9 cellular contexts compared by ENCODE assay signal in the genomic region with DNA sequence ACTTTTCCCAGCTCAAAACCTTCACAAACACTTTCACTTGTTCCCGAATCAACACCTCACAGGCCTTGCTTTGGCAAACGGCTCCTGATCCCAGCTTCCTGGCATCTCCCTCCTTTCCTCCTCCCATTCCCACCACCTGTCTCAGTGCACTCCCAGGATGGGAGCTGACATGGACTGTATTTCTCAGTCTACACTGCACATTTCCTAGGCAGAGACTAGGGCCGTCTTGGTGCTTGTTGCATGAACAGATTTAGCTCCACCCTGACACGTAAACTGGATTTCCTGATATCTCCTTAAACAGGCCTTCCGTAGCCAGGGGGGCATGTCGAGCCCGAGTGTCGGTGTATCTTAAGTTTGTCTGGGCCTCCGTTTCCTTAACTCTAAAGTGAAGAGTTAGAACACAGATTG. TPM values are rescaled to one million over a fixed set of nuclear protein-coding genes. Genes with fewer than 3 reads are reported as not detected.
DNase-seq lines count a peak whose midpoint lies in the region; ATAC-seq and TF ChIP-seq lines count a peak whose summit lies in the region.
"Had no signal": no experiment of that assay in that cellular context is flagged by ENCODE, and none has a peak within 500 bp of the region (broad histone marks: within the 10 kb centered on the region; RNA-seq: fewer than 3 reads in every experiment).

No MANE protein-coding gene starts in this region.

- DNase-seq in SHP77 (lab: John Stamatoyannopoulos, UW) (peak; percentile 21 to 55), SHP77 treated with DMSO at 0.1 percent for 48 hours (lab: John Stamatoyannopoulos, UW) (no peak), T-helper 17 cell (no peak), hepatocyte (ENCODE audit: low spot score) (no peak), NCI-H1417 treated with DMSO at 0.1 percent for 48 hours (lab: John Stamatoyannopoulos, UW) (no peak), NCI-H1048 (lab: John Stamatoyannopoulos, UW) (no peak), omental fat pad (ENCODE audit: low spot score) (no peak)
- DNase-seq in stimulated activated naive CD8-positive, alpha-beta T cell treated with anti-CD3 and anti-CD28 coated beads, Interleukin-15, amount 100 ng/mL, for 72 hours: no peak

- peaks cover 4% of the 10 kb centered on the region for H3K36me3 Mint-ChIP-seq in T-helper 17 cell (ENCODE audit: low read depth)

- WGBS in hepatocyte (ENCODE audit: low lambda C conversion rate, missing lambda C conversion rate): 86% methylated on average over 9 of the region's 9 CpGs

- H3K27ac Mint-ChIP-seq in T-helper 17 cell: peak overlapping the region; percentile 67
- H3K27ac Mint-ChIP-seq in stimulated activated naive CD8-positive, alpha-beta T cell treated with anti-CD3 and anti-CD28 coated beads, Interleukin-15, amount 100 ng/mL, for 72 hours: no peak overlapping the region

- no peaks in the 10 kb centered on the region for H3K9me3 ChIP-seq in T-helper 17 cell (ENCODE audit: control insufficient read depth, low read length, poor library complexity, severe bottlenecking)
- no peaks in the 10 kb centered on the region for H3K9me3 ChIP-seq in hepatocyte (ENCODE audit: low read depth)

- H3K27me3 ChIP-seq in hepatocyte: no peaks in the 10 kb centered on the region

- H3K4me3 Mint-ChIP-seq in T-helper 17 cell: no peak overlapping the region
- H3K4me3 Mint-ChIP-seq in stimulated activated naive CD8-positive, alpha-beta T cell treated with anti-CD3 and anti-CD28 coated beads, Interleukin-15, amount 100 ng/mL, for 72 hours: peak overlapping the region; percentile 75 to 87

- ATAC-seq in T-helper 17 cell (no peak), omental fat pad (ENCODE audit: low FRiP score) (no peak)
- no peak for ATAC-seq in stimulated activated naive CD8-positive, alpha-beta T cell treated with anti-CD3 and anti-CD28 coated beads, Interleukin-15, amount 100 ng/mL, for 72 hours

- H3K9me2 ChIP-seq in hepatocyte (replicated peaks; ENCODE audit: insufficient read depth): no peaks in the 10 kb centered on the region

- no peaks in the 10 kb centered on the region for H3K9me3 Mint-ChIP-seq in stimulated activated naive CD8-positive, alpha-beta T cell treated with anti-CD3 and anti-CD28 coated beads, Interleukin-15, amount 100 ng/mL, for 72 hours

- TF ChIP-seq CTCF in hepatocyte (IDR thresholded peaks at IDR 0.05; ENCODE audit: poor library complexity) (no peak), omental fat pad (IDR thresholded peaks at IDR 0.05) (no peak)

- H3K36me3 ChIP-seq in hepatocyte (replicated peaks; ENCODE audit: insufficient read depth, low read depth): no peaks in the 10 kb centered on the region

- peaks cover 23% of the 10 kb centered on the region for H4K20me1 ChIP-seq in hepatocyte (ENCODE audit: insufficient read depth, poor library complexity, severe bottlenecking)

- H3K4me2 ChIP-seq in hepatocyte: peak overlapping the region; percentile 65

- H3K79me2 ChIP-seq in hepatocyte: peaks cover 32% of the 10 kb centered on the region

- H2AFZ ChIP-seq in hepatocyte: no peak overlapping the region

- no peak overlapping the region for H3K4me3 ChIP-seq in hepatocyte

- peaks cover 8% of the 10 kb centered on the region for H3K4me1 ChIP-seq in hepatocyte (ENCODE audit: insufficient read depth)

- peaks cover 9% of the 10 kb centered on the region for H3K27me3 Mint-ChIP-seq in T-helper 17 cell
- H3K27me3 Mint-ChIP-seq in stimulated activated naive CD8-positive, alpha-beta T cell treated with anti-CD3 and anti-CD28 coated beads, Interleukin-15, amount 100 ng/mL, for 72 hours: no peaks in the 10 kb centered on the region

- H3K4me1 Mint-ChIP-seq in T-helper 17 cell: peaks cover 26% of the 10 kb centered on the region
- H3K4me1 Mint-ChIP-seq in stimulated activated naive CD8-positive, alpha-beta T cell treated with anti-CD3 and anti-CD28 coated beads, Interleukin-15, amount 100 ng/mL, for 72 hours: peaks cover 30% of the 10 kb centered on the region

- no peak overlapping the region for H3K27ac ChIP-seq in hepatocyte

RNA-seq across cellular contexts. Expression of gene WHAMM, which starts 0.8 kb away (rescaled TPM):
- total RNA-seq in T-helper 17 cell (10 to 100 TPM; 91.2 to 99.7 TPM), hepatocyte (5.3 and 5.8 TPM in 2 replicates), omental fat pad (1 to 10 TPM; 7.5 to 9.7 (median 7.9) TPM)
- polyA plus RNA-seq in hepatocyte: 6.5 and 8.0 TPM in 2 replicates

RNA-seq across cellular contexts. Expression of gene FSD2, which starts 2.8 kb away (rescaled TPM):
- total RNA-seq in T-helper 17 cell: not detected
- 0.04 TPM in 1 of 2 replicates, not detected in the other for total RNA-seq in hepatocyte
- polyA plus RNA-seq in hepatocyte: 0.06 and 0.28 TPM in 2 replicates
- total RNA-seq in omental fat pad: not detected
- total RNA-seq: M059J had no signal

Comparison
In these comparisons a context has a peak if more than half of its experiments do, and no peak if none do; other contexts are left out.
1. DNase-seq: peak in SHP77 (2 of 2); none in SHP77 treated with DMSO at 0.1 percent for 48 hours (single experiment), T-helper 17 cell (0 of 3), hepatocyte (single experiment), stimulated activated naive CD8-positive, alpha-beta T cell treated with anti-CD3 and anti-CD28 coated beads, Interleukin-15, amount 100 ng/mL, for 72 hours (0 of 2), NCI-H1417 treated with DMSO at 0.1 percent for 48 hours (single experiment), NCI-H1048 (single experiment) and omental fat pad (single experiment).
2. RNA of gene WHAMM, which starts 0.8 kb away (total RNA-seq): 91.2 to 99.7 TPM in T-helper 17 cell; 7.5 to 9.7 TPM in omental fat pad and 5.3 to 5.8 TPM in hepatocyte; every median in the first group is over 4 times any median in the second.